ENCODE assay signal across 8 cellular contexts in genomic region chr10:101587725-101588614, GRCh38. TPM values are rescaled to one million over a fixed set of nuclear protein-coding genes. Genes with fewer than 3 reads are reported as not detected.
DNase-seq lines count a peak whose midpoint lies in the region; ATAC-seq and TF ChIP-seq lines count a peak whose summit lies in the region.

Gene DPCD (plus strand): TSS chr10:101588321. CDS start chr10:101588337, 16 bp downstream.
Gene POLL (minus strand): TSS chr10:101588257. CDS start chr10:101587360, 897 bp downstream.

- H3K27me3 Mint-ChIP-seq in activated CD8-positive, alpha-beta T cell treated with anti-CD3 and anti-CD28 coated beads for 36 hours, result no peaks in the 10 kb centered on the region

- H3K4me1 Mint-ChIP-seq in activated CD8-positive, alpha-beta T cell treated with anti-CD3 and anti-CD28 coated beads for 36 hours (ENCODE audit: low read depth), result peaks cover 17% of the 10 kb centered on the region

- ATAC-seq in GM19395 (IDR thresholded peaks at IDR 0.05; ENCODE audit: unreplicated experiment) (peak; percentile 97), HG03558 (IDR thresholded peaks at IDR 0.05; ENCODE audit: extremely low read depth, unreplicated experiment) (peak; percentile 63), right lobe of liver (peak; percentile 96 to 99 (median 98))
- peak; percentile 97 for ATAC-seq in activated CD8-positive, alpha-beta T cell treated with anti-CD3 and anti-CD28 coated beads for 36 hours

- H3K9me3 ChIP-seq in duodenal mucosa (ENCODE audit: control insufficient read depth in 1 of 2, low read length in 2 of 2), result no peaks in the 10 kb centered on the region
- H3K9me3 ChIP-seq in right lobe of liver, result no peaks in the 10 kb centered on the region

- H3K4me1 ChIP-seq in duodenal mucosa (ENCODE audit: control insufficient read depth in 1 of 2, insufficient read depth in 2 of 2, low read length in 2 of 2) (peaks cover 19 to 24% of the 10 kb centered on the region in 2 donors), right lobe of liver (peaks cover 0 to 10% (median 0%) of the 10 kb centered on the region in 4 donors)

- H3K27me3 ChIP-seq in duodenal mucosa (ENCODE audit: control insufficient read depth in 1 of 2, insufficient read depth in 2 of 2, low read length in 2 of 2), result no peaks in the 10 kb centered on the region
- H3K27me3 ChIP-seq in right lobe of liver, result no peaks in the 10 kb centered on the region

- TF ChIP-seq POLR2A in right lobe of liver (IDR thresholded peaks at IDR 0.05), result no peak

- peaks cover 4 to 22% of the 10 kb centered on the region in 2 donors for H3K36me3 ChIP-seq in duodenal mucosa (ENCODE audit: control insufficient read depth in 1 of 2, insufficient read depth in 2 of 2, low read length in 2 of 2)
- peaks cover 0 to 9% (median 0%) of the 10 kb centered on the region in 4 donors for H3K36me3 ChIP-seq in right lobe of liver

- no peaks in the 10 kb centered on the region for H3K9me3 Mint-ChIP-seq in activated CD8-positive, alpha-beta T cell treated with anti-CD3 and anti-CD28 coated beads for 36 hours

- H3K4me3 ChIP-seq in duodenal mucosa (ENCODE audit: low read depth in 1 of 2, low read length in 2 of 2) (peak within 1 kb of the TSS; percentile 99 to 100), right lobe of liver (peak within 1 kb of the TSS; percentile 69 to 99 (median 82))

- CTCF ChIA-PET in activated CD8-positive, alpha-beta T cell treated with anti-CD3 and anti-CD28 coated beads for 36 hours (lab: Charles Lee), result interaction anchor here (0.8 to 2.4 kb wide), 6 partner anchors 15 to 374 kb away, joined by 3 to 21 read pairs (median 6); no protein-coding TSS in a partner anchor

- peak within 1 kb of the TSS; percentile 80 to 90 for H3K9ac ChIP-seq in duodenal mucosa (ENCODE audit: low read depth in 1 of 2, low read length in 2 of 2)

- peaks cover 11% of the 10 kb centered on the region for H3K36me3 Mint-ChIP-seq in activated CD8-positive, alpha-beta T cell treated with anti-CD3 and anti-CD28 coated beads for 36 hours (ENCODE audit: low read depth)

- intact Hi-C loops in activated CD8-positive, alpha-beta T cell treated with anti-CD3 and anti-CD28 coated beads for 36 hours (cut with micrococcal nuclease), result no loop called here
- intact Hi-C loops in right lobe of liver (cut with DNase I), result no loop called here

- POLR2A ChIA-PET in activated CD8-positive, alpha-beta T cell treated with anti-CD3 and anti-CD28 coated beads for 36 hours (lab: Charles Lee), result interaction anchor here (0.8 to 1.4 kb wide), 5 partner anchors 10 to 196 kb away, joined by 3 to 7 read pairs (median 4); partner anchors contain the start of gene NPM3

- DNase-seq in CD1c-positive myeloid dendritic cell (ENCODE audit: extremely low spot score) (peak; percentile 96), NCI-H774 (lab: John Stamatoyannopoulos, UW) (peak; percentile 71), right lobe of liver (peak; percentile 98 to 99 (median 98))
- peak; percentile 98 for DNase-seq in activated CD8-positive, alpha-beta T cell treated with anti-CD3 and anti-CD28 coated beads for 36 hours
- peak; percentile 94 for DNase-seq in stimulated activated CD4-positive, alpha-beta T cell treated with anti-CD3 and anti-CD28 coated beads, Interleukin-4, amount 100 ng/mL, for 24 hours

- WGBS in right lobe of liver (ENCODE audit: insufficient coverage, low coverage, low lambda C conversion rate, missing lambda C conversion rate), result 0% methylated on average over 13 of the region's 48 CpGs

- TF ChIP-seq CTCF in activated CD8-positive, alpha-beta T cell treated with anti-CD3 and anti-CD28 coated beads for 36 hours (IDR thresholded peaks at IDR 0.05), result no peak
- TF ChIP-seq CTCF in right lobe of liver (IDR thresholded peaks at IDR 0.05), result no peak

- no peak within 1 kb of the TSS for H3K27ac ChIP-seq in duodenal mucosa (ENCODE audit: low read depth, low read length)
- H3K27ac ChIP-seq in right lobe of liver, result peak within 1 kb of the TSS; percentile 16 to 35 (median 28)

- peak within 1 kb of the TSS; percentile 77 for H3K27ac Mint-ChIP-seq in activated CD8-positive, alpha-beta T cell treated with anti-CD3 and anti-CD28 coated beads for 36 hours

- peak within 1 kb of the TSS; percentile 93 for H3K4me3 Mint-ChIP-seq in activated CD8-positive, alpha-beta T cell treated with anti-CD3 and anti-CD28 coated beads for 36 hours

RNA-seq across cellular contexts. Expression of gene DPCD, which starts in this region (rescaled TPM):
- 10 to 100 TPM; 19.0 TPM for total RNA-seq in activated CD8-positive, alpha-beta T cell treated with anti-CD3 and anti-CD28 coated beads for 36 hours
- 1 to 10 TPM; 2.2 to 4.3 (median 3.5) TPM for total RNA-seq in right lobe of liver

RNA-seq across cellular contexts. Expression of gene POLL, which starts in this region (rescaled TPM):
- total RNA-seq in activated CD8-positive, alpha-beta T cell treated with anti-CD3 and anti-CD28 coated beads for 36 hours, result 10 to 100 TPM; 32.2 to 33.8 TPM
- 10 to 100 TPM in 4 of 6 experiments, 1 to 10 TPM in 2; 8.4 to 15.5 (median 13.2) TPM for total RNA-seq in right lobe of liver
